8 cellular contexts compared by ENCODE assay signal in genomic region chr14:106163812-106164211, GRCh38.
DNase-seq lines count a peak whose midpoint lies in the region; ATAC-seq and TF ChIP-seq lines count a peak whose summit lies in the region.
"Not testable (repeated sequence)": the region's sequence is repeated elsewhere in the genome, so short reads cannot be mapped to it uniquely, and the experiment has no call there.

No MANE protein-coding gene starts in this region.

- not testable (repeated sequence) for H3K27ac ChIP-seq in BLaER1; CD4-positive, alpha-beta T cell (ENCODE audit: low read depth, low read length); CD8-positive, alpha-beta T cell (ENCODE audit: low read depth, low read length)
- H3K27ac ChIP-seq in DOHH2 (ENCODE audit: low read depth, low read length) (peak overlapping the region; percentile 97), KOPT-K1 (ENCODE audit: low read depth, low read length, poor library complexity, severe bottlenecking) (peak overlapping the region; percentile 48)

- not testable (repeated sequence) for DNase-seq in CD4-positive, alpha-beta T cell; CD8-positive, alpha-beta T cell; central memory CD8-positive, alpha-beta T cell (ENCODE audit: low spot score in 2 of 2); stimulated activated effector memory CD8-positive, alpha-beta T cell treated with anti-CD3 and anti-CD28 coated beads, Interleukin-12 subunit alpha, Interleukin-12 subunit beta, amount 100 ng/mL, for 72 hours (ENCODE audit: low spot score in 2 of 2)
- DNase-seq in activated CD4-positive, alpha-beta T cell treated with anti-CD3 and anti-CD28 coated beads, Interleukin-2, amount 10 ng/mL, durations not matched to agents 24 days and 14 days: peak; percentile 44

- peaks cover 22% of the 10 kb centered on the region for H3K4me1 Mint-ChIP-seq in CD4-positive, alpha-beta T cell (ENCODE audit: low read depth)
- peaks cover 14% of the 10 kb centered on the region for H3K4me1 Mint-ChIP-seq in CD8-positive, alpha-beta T cell (ENCODE audit: low read depth)
- not testable (repeated sequence) for H3K4me1 Mint-ChIP-seq in activated CD4-positive, alpha-beta T cell treated with anti-CD3 and anti-CD28 coated beads, Interleukin-2, amount 10 ng/mL, durations not matched to agents 24 days and 14 days
- H3K4me1 Mint-ChIP-seq in central memory CD8-positive, alpha-beta T cell: peaks cover 33% of the 10 kb centered on the region
- H3K4me1 Mint-ChIP-seq in stimulated activated effector memory CD8-positive, alpha-beta T cell treated with anti-CD3 and anti-CD28 coated beads, Interleukin-12 subunit alpha, Interleukin-12 subunit beta, amount 100 ng/mL, for 72 hours: peaks cover 20% of the 10 kb centered on the region

- POLR2A ChIA-PET in CD4-positive, alpha-beta T cell (lab: Charles Lee): interaction anchor here (1.5 kb wide), 1 partner anchor 10 kb away, joined by 3 read pairs; no protein-coding TSS in a partner anchor
- POLR2A ChIA-PET in CD8-positive, alpha-beta T cell (lab: Charles Lee): not testable (repeated sequence)

- TF ChIP-seq CTCF in CD4-positive, alpha-beta T cell (IDR thresholded peaks at IDR 0.05); CD8-positive, alpha-beta T cell (IDR thresholded peaks at IDR 0.05); DOHH2 (IDR thresholded peaks at IDR 0.05; ENCODE audit: low read depth, low read length, poor library complexity, severe bottlenecking): not testable (repeated sequence)

- H3K4me3 ChIP-seq in BLaER1; CD8-positive, alpha-beta T cell (ENCODE audit: low read depth, low read length): not testable (repeated sequence)
- peak overlapping the region; percentile 75 for H3K4me3 ChIP-seq in DOHH2 (ENCODE audit: low read length)

- not testable (repeated sequence) for H3K9me3 Mint-ChIP-seq in CD4-positive, alpha-beta T cell; CD8-positive, alpha-beta T cell; activated CD4-positive, alpha-beta T cell treated with anti-CD3 and anti-CD28 coated beads, Interleukin-2, amount 10 ng/mL, durations not matched to agents 24 days and 14 days; central memory CD8-positive, alpha-beta T cell; stimulated activated effector memory CD8-positive, alpha-beta T cell treated with anti-CD3 and anti-CD28 coated beads, Interleukin-12 subunit alpha, Interleukin-12 subunit beta, amount 100 ng/mL, for 72 hours

- peak overlapping the region; percentile 15 for H3K4me3 Mint-ChIP-seq in CD4-positive, alpha-beta T cell
- not testable (repeated sequence) for H3K4me3 Mint-ChIP-seq in CD8-positive, alpha-beta T cell; activated CD4-positive, alpha-beta T cell treated with anti-CD3 and anti-CD28 coated beads, Interleukin-2, amount 10 ng/mL, durations not matched to agents 24 days and 14 days; stimulated activated effector memory CD8-positive, alpha-beta T cell treated with anti-CD3 and anti-CD28 coated beads, Interleukin-12 subunit alpha, Interleukin-12 subunit beta, amount 100 ng/mL, for 72 hours
- peak overlapping the region; percentile 32 for H3K4me3 Mint-ChIP-seq in central memory CD8-positive, alpha-beta T cell

- H3F3A ChIP-seq in DOHH2 (ENCODE audit: control insufficient read depth, insufficient read depth): peaks cover 16% of the 10 kb centered on the region

- H3K9ac ChIP-seq in BLaER1: not testable (repeated sequence)

- ATAC-seq in CD4-positive, alpha-beta T cell (ENCODE audit: poor library complexity): peak; percentile 46
- not testable (repeated sequence) for ATAC-seq in CD8-positive, alpha-beta T cell; stimulated activated effector memory CD8-positive, alpha-beta T cell treated with anti-CD3 and anti-CD28 coated beads, Interleukin-12 subunit alpha, Interleukin-12 subunit beta, amount 100 ng/mL, for 72 hours
- peak; percentile 75 for ATAC-seq in central memory CD8-positive, alpha-beta T cell (replicated peaks; ENCODE audit: extremely low read depth, poor library complexity, severe bottlenecking)

- H3K4me2 ChIP-seq in BLaER1 (peak overlapping the region; percentile 58), DOHH2 (ENCODE audit: low read length) (peak overlapping the region; percentile 93)

- not testable (repeated sequence) for H3K27me3 Mint-ChIP-seq in CD4-positive, alpha-beta T cell; CD8-positive, alpha-beta T cell (ENCODE audit: low read depth)
- peaks cover 66% of the 10 kb centered on the region for H3K27me3 Mint-ChIP-seq in activated CD4-positive, alpha-beta T cell treated with anti-CD3 and anti-CD28 coated beads, Interleukin-2, amount 10 ng/mL, durations not matched to agents 24 days and 14 days
- peaks cover 22% of the 10 kb centered on the region for H3K27me3 Mint-ChIP-seq in central memory CD8-positive, alpha-beta T cell

- not testable (repeated sequence) for H3K36me3 ChIP-seq in BLaER1; CD8-positive, alpha-beta T cell (ENCODE audit: insufficient read depth, low read length); DOHH2 (ENCODE audit: control insufficient read depth, low read length); KOPT-K1 (ENCODE audit: insufficient read depth, low read length)

- not testable (repeated sequence) for H3K36me3 Mint-ChIP-seq in CD4-positive, alpha-beta T cell (ENCODE audit: low read depth); CD8-positive, alpha-beta T cell; activated CD4-positive, alpha-beta T cell treated with anti-CD3 and anti-CD28 coated beads, Interleukin-2, amount 10 ng/mL, durations not matched to agents 24 days and 14 days (ENCODE audit: low read depth); central memory CD8-positive, alpha-beta T cell (ENCODE audit: insufficient read depth); stimulated activated effector memory CD8-positive, alpha-beta T cell treated with anti-CD3 and anti-CD28 coated beads, Interleukin-12 subunit alpha, Interleukin-12 subunit beta, amount 100 ng/mL, for 72 hours

- CTCF ChIA-PET in CD4-positive, alpha-beta T cell (lab: Charles Lee): not testable (repeated sequence)
- CTCF ChIA-PET in CD8-positive, alpha-beta T cell (lab: Charles Lee): interaction anchor here (2.7 kb wide), 1 partner anchor 21 kb away, joined by 8 read pairs; no protein-coding TSS in a partner anchor

- not testable (repeated sequence) for H4K20me1 ChIP-seq in BLaER1; DOHH2 (ENCODE audit: control insufficient read depth, insufficient read depth, low read depth, low read length)

- peaks cover 39% of the 10 kb centered on the region for H3K79me2 ChIP-seq in DOHH2 (ENCODE audit: control insufficient read depth, low read length)

- H3K27ac Mint-ChIP-seq in CD4-positive, alpha-beta T cell: peak overlapping the region; percentile 38
- H3K27ac Mint-ChIP-seq in CD8-positive, alpha-beta T cell: peak overlapping the region; percentile 41
- not testable (repeated sequence) for H3K27ac Mint-ChIP-seq in activated CD4-positive, alpha-beta T cell treated with anti-CD3 and anti-CD28 coated beads, Interleukin-2, amount 10 ng/mL, durations not matched to agents 24 days and 14 days; central memory CD8-positive, alpha-beta T cell (ENCODE audit: low read depth)
- peak overlapping the region; percentile 30 for H3K27ac Mint-ChIP-seq in stimulated activated effector memory CD8-positive, alpha-beta T cell treated with anti-CD3 and anti-CD28 coated beads, Interleukin-12 subunit alpha, Interleukin-12 subunit beta, amount 100 ng/mL, for 72 hours

- H3K27me3 ChIP-seq in BLaER1; CD4-positive, alpha-beta T cell (ENCODE audit: control insufficient read depth, insufficient read depth, low read length); CD8-positive, alpha-beta T cell (ENCODE audit: insufficient read depth, low read length); DOHH2 (ENCODE audit: control insufficient read depth, low read length): not testable (repeated sequence)

- H3K9me3 ChIP-seq in BLaER1; CD4-positive, alpha-beta T cell (ENCODE audit: control insufficient read depth, low read length); CD8-positive, alpha-beta T cell (ENCODE audit: low read length); DOHH2 (ENCODE audit: control insufficient read depth, insufficient read depth, low read length); KOPT-K1 (ENCODE audit: insufficient read depth, low read length, poor library complexity, severe bottlenecking): not testable (repeated sequence)

- H3K4me1 ChIP-seq in BLaER1 (peaks cover 32% of the 10 kb centered on the region), DOHH2 (ENCODE audit: control insufficient read depth, low read length) (peaks cover 73% of the 10 kb centered on the region)
- peaks cover 11% of the 10 kb centered on the region for H3K4me1 ChIP-seq in CD8-positive, alpha-beta T cell (ENCODE audit: insufficient read depth, low read length)

- intact Hi-C loops in CD4-positive, alpha-beta T cell (cut with DNase I, micrococcal nuclease); CD8-positive, alpha-beta T cell (cut with DNase I, micrococcal nuclease); activated CD4-positive, alpha-beta T cell treated with anti-CD3 and anti-CD28 coated beads, Interleukin-2, amount 10 ng/mL, durations not matched to agents 24 days and 14 days (cut with micrococcal nuclease): not testable (repeated sequence)

- not testable (repeated sequence) for H3K9me2 ChIP-seq in DOHH2 (replicated peaks; ENCODE audit: control insufficient read depth, low read length)
